ENCODE assay signal across 17 cellular contexts in genomic region chr3:83034806-83035703, GRCh38.
"Had no signal": no experiment of that assay in that cellular context is flagged by ENCODE, and none has a peak within 500 bp of the region (broad histone marks: within the 10 kb centered on the region; RNA-seq: fewer than 3 reads in every experiment).

No MANE protein-coding gene starts in this region.

- H3K4me1 ChIP-seq: prostate gland, stomach, uterus had no signal

- ATAC-seq: activated naive CD8-positive, alpha-beta T cell treated with anti-CD3 and anti-CD28 coated beads, Interleukin-2, amount 50 U/mL, for 24 hours; activated T-cell treated with anti-CD3 and anti-CD28 coated beads, Interleukin-2, amount 50 U/mL, for 72 hours; mucosa of descending colon; natural killer cell had no signal

- H3K4me1 Mint-ChIP-seq: activated naive CD8-positive, alpha-beta T cell treated with anti-CD3 and anti-CD28 coated beads, Interleukin-2, amount 50 U/mL, for 24 hours; natural killer cell had no signal

- H3K36me3 Mint-ChIP-seq: activated CD4-positive, alpha-beta memory T cell treated with anti-CD3 and anti-CD28 coated beads for 36 hours; natural killer cell had no signal

- H3K27ac ChIP-seq: esophagus muscularis mucosa, prostate gland, stomach, thoracic aorta, uterus had no signal

- H3K4me3 Mint-ChIP-seq: activated CD4-positive, alpha-beta memory T cell treated with anti-CD3 and anti-CD28 coated beads for 36 hours; activated naive CD8-positive, alpha-beta T cell treated with anti-CD3 and anti-CD28 coated beads, Interleukin-2, amount 50 U/mL, for 24 hours; activated T-cell treated with anti-CD3 and anti-CD28 coated beads, Interleukin-2, amount 50 U/mL, for 72 hours; natural killer cell had no signal

- H3K9me3 ChIP-seq: esophagus muscularis mucosa, prostate gland, thoracic aorta, uterus had no signal

- H3K27ac Mint-ChIP-seq: activated CD4-positive, alpha-beta memory T cell treated with anti-CD3 and anti-CD28 coated beads for 36 hours; activated naive CD8-positive, alpha-beta T cell treated with anti-CD3 and anti-CD28 coated beads, Interleukin-2, amount 50 U/mL, for 24 hours; activated T-cell treated with anti-CD3 and anti-CD28 coated beads, Interleukin-2, amount 50 U/mL, for 72 hours; natural killer cell had no signal

- H3K27me3 ChIP-seq: esophagus muscularis mucosa, stomach, uterus had no signal

- H3K36me3 ChIP-seq: esophagus muscularis mucosa, prostate gland, stomach, thoracic aorta had no signal

- H3K4me3 ChIP-seq: esophagus muscularis mucosa, lung, mucosa of descending colon, prostate gland, stomach, thoracic aorta, uterus had no signal

- DNase-seq: activated CD4-positive, alpha-beta memory T cell treated with anti-CD3 and anti-CD28 coated beads for 36 hours; activated CD4-positive, alpha-beta T cell treated with anti-CD3 and anti-CD28 coated beads for 1 hour; activated naive CD4-positive, alpha-beta T cell; activated naive CD8-positive, alpha-beta T cell treated with anti-CD3 and anti-CD28 coated beads, Interleukin-2, amount 50 U/mL, for 24 hours; activated T-cell treated with anti-CD3 and anti-CD28 coated beads, Interleukin-2, amount 50 U/mL, for 72 hours; head of caudate nucleus; islet precursor cell; natural killer cell; nucleus accumbens; stimulated activated CD4-positive, alpha-beta T cell treated with anti-CD3 and anti-CD28 coated beads, Interleukin-4, amount 100 ng/mL, for 1 hour; stomach; uterus had no signal
